8 cellular contexts compared by ENCODE assay signal in genomic region chr10:60942604-60943269, GRCh38. TPM values are rescaled to one million over a fixed set of nuclear protein-coding genes. Genes with fewer than 3 reads are reported as not detected.
A peak's percentile ranks its signal among the peaks of the same experiment; 100 is the strongest.
DNase-seq lines count a peak whose midpoint lies in the region; FAIRE-seq and TF ChIP-seq lines count a peak whose summit lies in the region.

No MANE protein-coding gene starts in this region.

- TF ChIP-seq CTCF in HFFc6 (IDR thresholded peaks at IDR 0.05), result no peak
- TF ChIP-seq CTCF in colonic mucosa (IDR thresholded peaks at IDR 0.05), result no peak
- TF ChIP-seq CTCF in lower leg skin (IDR thresholded peaks at IDR 0.05), result no peak

- 0 to 2% methylated on average over 13 of the region's 13 CpGs for WGBS in lower leg skin, 2 donors

- H3K27me3 ChIP-seq in colonic mucosa, result no peaks in the 10 kb centered on the region

- H3K27ac Mint-ChIP-seq in HFFc6, result peak overlapping the region; percentile 99

- no peaks in the 10 kb centered on the region for H3K4me1 ChIP-seq in colonic mucosa

- FAIRE-seq in RCC 7860 (lab: Jason Lieb, UNC), result no peak

- peak overlapping the region; percentile 88 for H3K27ac ChIP-seq in colonic mucosa

- no peaks in the 10 kb centered on the region for H3K9me3 ChIP-seq in colonic mucosa

- H3K4me3 Mint-ChIP-seq in HFFc6, result peak overlapping the region; percentile 95

- H3K9me3 Mint-ChIP-seq in HFFc6, result no peaks in the 10 kb centered on the region

- peak overlapping the region; percentile 86 to 92 for H3K9ac ChIP-seq in colonic mucosa (ENCODE audit: low read depth in 2 of 2, low read length in 2 of 2)

- H3K36me3 Mint-ChIP-seq in HFFc6 (ENCODE audit: low read depth), result peaks cover 17% of the 10 kb centered on the region

- H3K4me3 ChIP-seq in colonic mucosa (peak overlapping the region; percentile 69), lower leg skin (ENCODE audit: low read depth, poor library complexity, severe bottlenecking) (peak overlapping the region; percentile 73)

- H3K27me3 Mint-ChIP-seq in HFFc6 (ENCODE audit: insufficient read depth), result peaks cover 7% of the 10 kb centered on the region

- no peaks in the 10 kb centered on the region for H3K36me3 ChIP-seq in colonic mucosa

- no peak for TF ChIP-seq POLR2A in lower leg skin (IDR thresholded peaks at IDR 0.05)

- DNase-seq in NCI-H748 (lab: John Stamatoyannopoulos, UW; ENCODE audit: unreplicated experiment) (peak; percentile 34), NCI-H748 treated with DMSO at 0.1 percent for 48 hours (lab: John Stamatoyannopoulos, UW) (no peak), HFFc6 (peak; percentile 23), RPMI8226 (peak; percentile 80), colonic mucosa (peak; percentile 49), lower leg skin (ENCODE audit: low spot score in 2 of 2) (peak in 1 of 2 donors; percentile 43), superior temporal gyrus (ENCODE audit: extremely low spot score) (peak; percentile 81), RCC 7860 (ENCODE audit: low spot score) (no peak)

- peaks cover 56% of the 10 kb centered on the region for H3K4me1 Mint-ChIP-seq in HFFc6 (ENCODE audit: low read depth)

- intact Hi-C loops in colonic mucosa (cut with DNase I), result no loop called here
- intact Hi-C loops in lower leg skin (cut with DNase I; ENCODE audit: low total_unique reads), result no loop called here

RNA-seq across cellular contexts. Expression of gene RHOBTB1, which starts 1.2 kb away (rescaled TPM):
- 10 to 100 TPM in 2 of 6 experiments, 1 to 10 TPM in 4; 9.0 to 11.7 (median 9.3) TPM for total RNA-seq in HFFc6 (2021; fragmentation: NEBNext Ultra II Directional; extraction: Animal tissue kit (Norgen Biotek cat#: 25700))
- total RNA-seq in colonic mucosa (1 to 10 TPM; 2.5 to 4.9 TPM), lower leg skin (1 to 10 TPM; 2.4 to 6.9 (median 4.2) TPM)

Comparison
In these comparisons a context has a peak if more than half of its experiments do, and no peak if none do; other contexts are left out.
1. DNase-seq: peak in NCI-H748 (single experiment), HFFc6 (single experiment), RPMI8226 (single experiment), colonic mucosa (single experiment) and superior temporal gyrus (single experiment); none in NCI-H748 treated with DMSO at 0.1 percent for 48 hours (single experiment) and RCC 7860 (single experiment).